ENCODE assay signal across 8 cellular contexts in the genomic region with DNA sequence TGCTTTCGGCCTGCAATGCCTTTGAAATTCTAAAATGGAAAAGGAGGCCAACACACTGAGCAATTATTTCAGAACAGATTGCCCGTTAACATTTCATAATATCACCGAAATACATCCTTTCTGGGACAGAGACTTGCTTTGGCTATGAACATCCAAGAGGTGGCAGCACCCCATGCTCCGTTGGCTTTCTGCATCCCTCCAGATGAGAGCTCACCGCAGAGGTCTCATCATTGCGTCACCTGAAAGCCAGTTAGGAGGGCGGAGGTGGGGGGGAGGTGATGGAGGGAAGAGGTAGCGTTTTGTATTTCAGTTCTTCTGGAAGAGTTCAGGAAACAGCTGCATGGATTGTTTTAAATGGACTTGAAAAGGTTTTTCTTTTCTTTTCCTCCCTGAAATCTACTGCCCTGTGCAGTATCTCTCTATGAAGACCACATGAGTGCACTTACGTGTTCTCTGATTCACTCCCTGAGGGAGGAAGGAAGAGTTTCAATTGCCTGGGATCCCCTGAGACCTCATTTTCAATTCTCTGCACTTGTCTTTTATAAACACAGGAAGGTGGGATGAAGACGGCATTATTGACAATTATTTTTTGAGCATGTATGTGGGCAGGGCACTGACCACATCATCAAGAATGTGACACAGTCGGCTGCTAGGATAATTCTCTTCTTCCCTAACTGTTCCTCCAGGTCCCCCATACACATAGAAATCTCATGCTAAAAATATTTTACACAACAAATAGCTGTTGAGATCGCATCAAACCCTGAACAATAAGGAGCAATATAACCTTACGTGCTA.
DNase-seq lines count a peak whose midpoint lies in the region; ATAC-seq and TF ChIP-seq lines count a peak whose summit lies in the region.

No MANE protein-coding gene starts in this region.

- POLR2A ChIA-PET in CD4-positive, alpha-beta memory T cell (lab: Charles Lee; ENCODE audit: partially characterized antibody) = interaction anchor here (0.6 kb wide), 1 partner anchor 58 kb away, joined by 3 read pairs; no protein-coding TSS in a partner anchor
- POLR2A ChIA-PET in activated CD4-positive, alpha-beta T cell treated with anti-CD3 and anti-CD28 coated beads for 36 hours (lab: Charles Lee) = interaction anchor here (0.6 kb wide), 1 partner anchor 54 kb away, joined by 3 read pairs; no protein-coding TSS in a partner anchor

- H3K27me3 ChIP-seq in CD4-positive, alpha-beta memory T cell (ENCODE audit: insufficient read depth, low read length) = no peaks in the 10 kb centered on the region
- no peaks in the 10 kb centered on the region for H3K27me3 ChIP-seq in left lung

- CTCF ChIA-PET in CD4-positive, alpha-beta memory T cell (lab: Charles Lee; ENCODE audit: partially characterized antibody) = interaction anchor here (0.6 to 2.4 kb wide), 14 partner anchors 10 to 409 kb away, joined by 3 to 9 read pairs (median 3); no protein-coding TSS in a partner anchor
- CTCF ChIA-PET in activated CD4-positive, alpha-beta T cell treated with anti-CD3 and anti-CD28 coated beads for 36 hours (lab: Charles Lee) = interaction anchor here (0.6 to 2.6 kb wide), 21 partner anchors 9 to 513 kb away, joined by 3 to 12 read pairs (median 3); a partner anchor contains a TSS

- no peak overlapping the region for H3K27ac ChIP-seq in CD4-positive, alpha-beta memory T cell (ENCODE audit: low read depth, low read length)
- peak overlapping the region in 1 of 2 donors; percentile 21 for H3K27ac ChIP-seq in left lung

- no peaks in the 10 kb centered on the region for H3K4me1 ChIP-seq in CD4-positive, alpha-beta memory T cell (ENCODE audit: insufficient read depth, low read length)
- H3K4me1 ChIP-seq in left lung = peaks cover 4 to 13% of the 10 kb centered on the region in 2 donors

- DNase-seq in CD4-positive, alpha-beta memory T cell = peak; percentile 36 to 73 (median 45)
- DNase-seq in NCI-H460 (ENCODE audit: extremely low read depth, low read depth) = peak; percentile 82
- peak; percentile 84 for DNase-seq in activated CD4-positive, alpha-beta T cell treated with anti-CD3 and anti-CD28 coated beads for 36 hours
- peak; percentile 98 for DNase-seq in choroid plexus epithelial cell (ENCODE audit: low read depth)
- peak in 1 of 2 donors; percentile 75 for DNase-seq in left lung
- peak; percentile 40 to 70 (median 56) for DNase-seq in stimulated activated CD4-positive, alpha-beta T cell treated with anti-CD3 and anti-CD28 coated beads, TNF-alpha, amount 100 ng/mL, for 48 hours (ENCODE audit: low read depth in 3 of 3)

- intact Hi-C loops in CD4-positive, alpha-beta memory T cell (cut with micrococcal nuclease) = loop anchor here (1.0 kb wide), 2 partner anchors 355 to 409 kb away; a partner anchor contains a TSS
- intact Hi-C loops in activated CD4-positive, alpha-beta T cell treated with anti-CD3 and anti-CD28 coated beads for 36 hours (cut with DNase I, micrococcal nuclease) = loop anchor here (1.0 to 10.0 kb wide), 6 partner anchors 98 to 408 kb away; a partner anchor contains a TSS
- intact Hi-C loops in left lung (cut with DNase I) = loop anchor here in 1 of 2 donors (10.0 kb wide), 1 partner anchor 110 kb away; no protein-coding TSS in a partner anchor

- H3K27me3 Mint-ChIP-seq in CD4-positive, alpha-beta memory T cell = peaks cover 2 to 3% of the 10 kb centered on the region in 2 donors
- H3K27me3 Mint-ChIP-seq in activated CD4-positive, alpha-beta T cell treated with anti-CD3 and anti-CD28 coated beads for 36 hours = peaks cover 2% of the 10 kb centered on the region

- H3K36me3 ChIP-seq in CD4-positive, alpha-beta memory T cell (ENCODE audit: insufficient read depth, low read length) = no peaks in the 10 kb centered on the region
- H3K36me3 ChIP-seq in left lung = no peaks in the 10 kb centered on the region

- TF ChIP-seq CTCF in choroid plexus epithelial cell (conservative IDR thresholded peaks at IDR 0.05; ENCODE audit: low read depth, low read length) (peak; percentile 94), left lung (IDR thresholded peaks at IDR 0.05) (peak; percentile 58 to 61)

- H3K4me1 Mint-ChIP-seq in CD4-positive, alpha-beta memory T cell = peaks cover 0 to 5% (median 3%) of the 10 kb centered on the region in 4 donors
- peaks cover 11% of the 10 kb centered on the region for H3K4me1 Mint-ChIP-seq in activated CD4-positive, alpha-beta T cell treated with anti-CD3 and anti-CD28 coated beads for 36 hours

- no peak overlapping the region for H3K27ac Mint-ChIP-seq in CD4-positive, alpha-beta memory T cell
- no peak overlapping the region for H3K27ac Mint-ChIP-seq in activated CD4-positive, alpha-beta T cell treated with anti-CD3 and anti-CD28 coated beads for 36 hours

- ATAC-seq in GM19395 (IDR thresholded peaks at IDR 0.05; ENCODE audit: unreplicated experiment) (peak; percentile 100), HG03442 (IDR thresholded peaks at IDR 0.05; ENCODE audit: unreplicated experiment) (peak; percentile 99), left lung (peak; percentile 97)
- ATAC-seq in activated CD4-positive, alpha-beta T cell treated with anti-CD3 and anti-CD28 coated beads for 36 hours = peak; percentile 98

- no peak overlapping the region for H3K4me3 ChIP-seq in CD4-positive, alpha-beta memory T cell (ENCODE audit: low read length in 2 of 2)
- H3K4me3 ChIP-seq in choroid plexus epithelial cell (ENCODE audit: low read depth, low read length) = no peak overlapping the region
- H3K4me3 ChIP-seq in left lung = no peak overlapping the region

- no peaks in the 10 kb centered on the region for H3K9me3 ChIP-seq in CD4-positive, alpha-beta memory T cell (ENCODE audit: control insufficient read depth in 1 of 2, low read length in 2 of 2)
- no peaks in the 10 kb centered on the region for H3K9me3 ChIP-seq in left lung

- no peaks in the 10 kb centered on the region for H3K9me3 Mint-ChIP-seq in CD4-positive, alpha-beta memory T cell
- H3K9me3 Mint-ChIP-seq in activated CD4-positive, alpha-beta T cell treated with anti-CD3 and anti-CD28 coated beads for 36 hours (ENCODE audit: low read depth) = no peaks in the 10 kb centered on the region

- no peaks in the 10 kb centered on the region for H3K36me3 Mint-ChIP-seq in CD4-positive, alpha-beta memory T cell
- no peaks in the 10 kb centered on the region for H3K36me3 Mint-ChIP-seq in activated CD4-positive, alpha-beta T cell treated with anti-CD3 and anti-CD28 coated beads for 36 hours (ENCODE audit: low read depth)

- peak overlapping the region in 1 of 8 donors; percentile 31 for H3K4me3 Mint-ChIP-seq in CD4-positive, alpha-beta memory T cell
- H3K4me3 Mint-ChIP-seq in activated CD4-positive, alpha-beta T cell treated with anti-CD3 and anti-CD28 coated beads for 36 hours = no peak overlapping the region
